Comparison of ENCODE assay signal across 21 cellular contexts in genomic region chr3:53183514-53183913, GRCh38. TPM values are rescaled to one million over a fixed set of nuclear protein-coding genes. Genes with fewer than 3 reads are reported as not detected.
DNase-seq lines count a peak whose midpoint lies in the region; ATAC-seq and TF ChIP-seq lines count a peak whose summit lies in the region.
"Had no signal": no experiment of that assay in that cellular context is flagged by ENCODE, and none has a peak within 500 bp of the region (broad histone marks: within the 10 kb centered on the region; RNA-seq: fewer than 3 reads in every experiment).

No MANE protein-coding gene starts in this region.

- H3K4me1 ChIP-seq in RWPE2 (ENCODE audit: insufficient read depth, poor library complexity, severe bottlenecking) (no peaks in the 10 kb centered on the region), osteoblast (ENCODE audit: insufficient read depth, low read length) (no peaks in the 10 kb centered on the region)
- H3K4me1 ChIP-seq: BE2C had no signal

- no peaks in the 10 kb centered on the region for H3K79me2 ChIP-seq in osteoblast (ENCODE audit: insufficient read depth, low read length)

- no peaks in the 10 kb centered on the region for H3K9me3 Mint-ChIP-seq in chondrocyte (ENCODE audit: low read depth)
- H3K9me3 Mint-ChIP-seq: CD4-positive, CD25-positive, alpha-beta regulatory T cell; CD8-positive, alpha-beta memory T cell; HFFc6; IgD-negative memory B cell had no signal

- no peak overlapping the region for H3K27ac Mint-ChIP-seq in chondrocyte (ENCODE audit: unreplicated experiment)
- H3K27ac Mint-ChIP-seq: CD4-positive, CD25-positive, alpha-beta regulatory T cell; HFFc6 had no signal

- H3K9me3 ChIP-seq in RWPE2 (ENCODE audit: severe bottlenecking) = no peaks in the 10 kb centered on the region
- no peaks in the 10 kb centered on the region for H3K9me3 ChIP-seq in osteoblast (ENCODE audit: low read depth, low read length)
- H3K9me3 ChIP-seq: BE2C had no signal

- no peaks in the 10 kb centered on the region for H3K27me3 Mint-ChIP-seq in chondrocyte (ENCODE audit: low read depth)
- H3K27me3 Mint-ChIP-seq: CD4-positive, CD25-positive, alpha-beta regulatory T cell; CD8-positive, alpha-beta memory T cell; IgD-negative memory B cell had no signal

- H3K4me3 ChIP-seq in RWPE2 (ENCODE audit: severe bottlenecking) = no peak overlapping the region
- H3K4me3 ChIP-seq in osteoblast (ENCODE audit: insufficient read depth, low read length) = no peak overlapping the region

- no peaks in the 10 kb centered on the region for H4K20me1 ChIP-seq in osteoblast (ENCODE audit: insufficient read depth, low read length)

- no peaks in the 10 kb centered on the region for H3K27me3 ChIP-seq in RWPE2 (ENCODE audit: insufficient read depth, poor library complexity, severe bottlenecking)
- no peaks in the 10 kb centered on the region for H3K27me3 ChIP-seq in osteoblast (ENCODE audit: insufficient read depth, low read length)
- H3K27me3 ChIP-seq: BE2C had no signal

- no peak overlapping the region for H3K4me3 Mint-ChIP-seq in chondrocyte (ENCODE audit: unreplicated experiment)
- H3K4me3 Mint-ChIP-seq: CD4-positive, CD25-positive, alpha-beta regulatory T cell; CD8-positive, alpha-beta memory T cell; HFFc6; IgD-negative memory B cell had no signal

- peaks cover 9% of the 10 kb centered on the region for H3K4me1 Mint-ChIP-seq in chondrocyte (ENCODE audit: low read depth)
- H3K4me1 Mint-ChIP-seq: CD4-positive, CD25-positive, alpha-beta regulatory T cell; CD8-positive, alpha-beta memory T cell had no signal

- intact Hi-C loops in Right ventricle myocardium superior (cut with DNase I) = no loop called here

- DNase-seq in RWPE2 (ENCODE audit: low spot score) = peak; percentile 50
- DNase-seq in chondrocyte (ENCODE audit: low spot score) = peak; percentile 84
- DNase-seq in osteoblast (ENCODE audit: insufficient read length, low spot score, missing footprints) = peak; percentile 58
- no peak for DNase-seq in Right ventricle myocardium superior
- DNase-seq: ACHN; BE2C; C1 segment of cervical spinal cord; CD4-positive, CD25-positive, alpha-beta regulatory T cell; CD8-positive, alpha-beta memory T cell; COR-L47; DMS 273 treated with DMSO at 0.1 percent for 48 hours; DMS53; DND-41; EL; GOT3; H7; HFFc6 had no signal

- no peak overlapping the region for H2AFZ ChIP-seq in osteoblast (ENCODE audit: low read length)

- TF ChIP-seq CTCF in RWPE2 (IDR thresholded peaks at IDR 0.05; ENCODE audit: poor library complexity, severe bottlenecking) = no peak
- no peak for TF ChIP-seq CTCF in chondrocyte (IDR thresholded peaks at IDR 0.05)
- TF ChIP-seq CTCF in osteoblast (IDR thresholded peaks at IDR 0.05; ENCODE audit: extremely low read depth, low read depth, low read length) = no peak

- no peak overlapping the region for H3K27ac ChIP-seq in RWPE2 (ENCODE audit: poor library complexity, severe bottlenecking)
- no peak overlapping the region for H3K27ac ChIP-seq in osteoblast (ENCODE audit: low read depth, low read length)

- H3K36me3 Mint-ChIP-seq in chondrocyte (ENCODE audit: low read depth) = peaks cover 28% of the 10 kb centered on the region
- H3K36me3 Mint-ChIP-seq: IgD-negative memory B cell had no signal

- no peak overlapping the region for H3K4me2 ChIP-seq in osteoblast (ENCODE audit: insufficient read depth, low read length)

- H3K36me3 ChIP-seq in RWPE2 (ENCODE audit: low read depth) = peaks cover 35% of the 10 kb centered on the region
- H3K36me3 ChIP-seq in osteoblast (ENCODE audit: insufficient read depth, low read length) = peaks cover 20% of the 10 kb centered on the region
- H3K36me3 ChIP-seq: BE2C had no signal

- no peak for ATAC-seq in RWPE2 (ENCODE audit: low read depth)
- no peak for ATAC-seq in HG03045 (IDR thresholded peaks at IDR 0.05; ENCODE audit: unreplicated experiment)
- no peak for ATAC-seq in GM18511 (IDR thresholded peaks at IDR 0.05; ENCODE audit: unreplicated experiment)
- ATAC-seq in Right ventricle myocardium superior (ENCODE audit: poor library complexity) = no peak
- ATAC-seq: HCT116 had no signal

RNA-seq across cellular contexts. Expression of gene PRKCD, which starts 22.5 kb away (rescaled TPM):
- 11.6 to 20.0 TPM (median 17.1 TPM) in 3 replicates for total RNA-seq in chondrocyte
- 1.8 and 2.2 TPM in 2 replicates for total RNA-seq in osteoblast
- total RNA-seq in Right ventricle myocardium superior = 15.3 TPM

RNA-seq across cellular contexts. Expression of gene RFT1, which starts 53.3 kb away (rescaled TPM):
- 13.9 to 19.3 TPM (median 14.8 TPM) in 3 replicates for total RNA-seq in chondrocyte
- 11.9 and 12.7 TPM in 2 replicates for total RNA-seq in osteoblast
- total RNA-seq in Right ventricle myocardium superior = 9.8 TPM
